ENCODE assay signal across 20 cellular contexts in the genomic region with DNA sequence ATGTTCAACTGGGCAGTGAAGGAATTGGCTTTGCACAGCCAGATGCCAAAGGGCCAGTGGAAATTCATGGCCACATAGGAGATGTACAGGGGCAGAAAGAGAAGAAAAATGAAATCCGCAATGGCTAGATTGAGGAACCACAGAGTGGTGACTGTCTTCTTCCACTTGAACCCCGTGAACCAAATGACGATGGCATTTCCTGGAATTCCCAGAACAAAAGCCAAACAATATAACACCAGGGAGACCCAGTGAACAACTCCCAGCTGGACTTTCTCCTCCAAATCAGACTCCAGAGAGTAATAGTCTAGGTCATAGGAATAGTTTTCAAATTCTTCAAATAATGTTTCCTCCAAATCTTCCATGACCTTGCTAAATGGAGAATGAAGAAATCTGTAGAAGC.
"Had no signal": no experiment of that assay in that cellular context is flagged by ENCODE, and none has a peak within 500 bp of the region (broad histone marks: within the 10 kb centered on the region; RNA-seq: fewer than 3 reads in every experiment).

No MANE protein-coding gene starts in this region.

- ATAC-seq: SK-N-SH treated with all-trans-retinoic acid at 6 μM for 48 hours had no signal

- H3K4me1 ChIP-seq: SJCRH30 had no signal

- DNase-seq: KBM-7, MG63, NCI-H1092, NCI-H1105 treated with DMSO at 0.1 percent for 48 hours, NCI-H1417 treated with DMSO at 0.1 percent for 48 hours, NCI-H146, NCI-H1694 treated with DMSO at 0.1 percent for 48 hours, NCI-H1930, NCI-H2081, NCI-H2107, NCI-H226, NCI-H446, NCI-H510A, NCI-H524 treated with DMSO at 0.1 percent for 48 hours, NCI-H69, NCI-H774, SHP77 treated with DMSO at 0.1 percent for 48 hours had no signal

- H3K27ac ChIP-seq: RWPE1, SJCRH30 had no signal

- H3K9me3 ChIP-seq: MG63, SJCRH30 had no signal

- H3K27me3 ChIP-seq: MG63, SJCRH30 had no signal

- H3K4me3 ChIP-seq: MG63, SJCRH30 had no signal

- H3K36me3 ChIP-seq: MG63, SJCRH30 had no signal
